8 cellular contexts compared by ENCODE assay signal in the genomic region with DNA sequence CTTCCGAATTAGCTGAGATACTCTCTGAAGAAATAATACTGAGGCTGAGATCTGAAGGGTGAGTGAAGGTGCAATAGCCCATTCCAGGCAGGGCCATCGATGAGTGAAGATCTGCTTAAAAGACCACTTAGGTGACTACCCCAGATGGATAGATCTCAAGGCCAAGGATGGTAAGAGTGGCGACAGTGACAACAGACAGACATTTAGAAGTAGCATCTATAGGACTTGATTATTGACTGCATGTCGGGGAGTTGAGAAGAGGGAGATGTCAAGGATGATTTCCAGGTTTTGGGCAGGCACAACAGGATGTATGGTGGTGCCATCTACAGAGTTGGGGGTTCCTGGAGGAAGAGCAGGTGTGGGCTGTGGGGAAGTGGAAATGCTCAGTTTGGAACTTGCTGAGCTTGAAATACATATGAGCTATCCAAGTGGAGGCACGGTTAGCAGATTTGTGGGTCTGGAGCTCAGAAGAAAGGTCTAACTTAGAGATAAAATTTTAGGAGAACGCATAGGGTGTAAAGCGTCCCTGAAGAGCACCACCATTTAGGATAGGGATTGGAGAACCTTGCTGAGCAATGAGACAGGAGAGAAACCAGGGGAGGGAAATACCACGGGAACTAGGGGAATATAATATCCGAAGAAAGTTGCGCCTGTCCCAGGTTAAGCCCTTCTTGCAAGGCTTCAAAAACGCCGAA. TPM values are rescaled to one million over a fixed set of nuclear protein-coding genes. Genes with fewer than 3 reads are reported as not detected.
DNase-seq lines count a peak whose midpoint lies in the region; ATAC-seq lines count a peak whose summit lies in the region.

No MANE protein-coding gene starts in this region.

- peaks cover 5% of the 10 kb centered on the region; the same call in 1 of the 2 replicates for H3K4me1 ChIP-seq in HUES48 (ENCODE audit: control insufficient read depth, insufficient read depth, low read length)
- peaks cover 9% of the 10 kb centered on the region for H3K4me1 ChIP-seq in rectal smooth muscle tissue (ENCODE audit: control insufficient read depth, insufficient read depth, low read length)

- intact Hi-C loops in activated T-helper 2 cell treated with anti-CD3 and anti-CD28 coated beads, Interferon-gamma antibody, Interleukin-2, Interleukin-4, amounts not matched to agents 10 μg/mL and 5 μg/mL and 100 μg/mL, durations not matched to agents 14 hours and 24 hours and 36 hours (cut with micrococcal nuclease), result loop anchor here (1.0 to 2.0 kb wide), 3 partner anchors 29 to 220 kb away; a partner anchor contains a TSS
- intact Hi-C loops in left cardiac atrium (cut with DNase I), result loop anchor here in 1 of 2 donors (5.0 to 10.0 kb wide), 2 partner anchors 42 to 170 kb away; no protein-coding TSS in a partner anchor

- H3K4me3 ChIP-seq in HUES48 (ENCODE audit: low read depth, low read length) (peak overlapping the region; percentile 79), rectal smooth muscle tissue (ENCODE audit: low read length) (peak overlapping the region; percentile 94)

- peak overlapping the region; percentile 99 for H3K9ac ChIP-seq in HUES48 (ENCODE audit: low read depth, low read length)
- peak overlapping the region; percentile 86 for H3K9ac ChIP-seq in rectal smooth muscle tissue (ENCODE audit: low read length)

- no peak for DNase-seq in stimulated activated naive CD8-positive, alpha-beta T cell treated with anti-CD3 and anti-CD28 coated beads, Interleukin-15, Interleukin-2, amounts not matched to agents 100 U/mL and 50 U/mL, for 24 hours
- DNase-seq in activated T-helper 2 cell treated with anti-CD3 and anti-CD28 coated beads, Interferon-gamma antibody, Interleukin-2, Interleukin-4, amounts not matched to agents 10 μg/mL and 5 μg/mL and 100 μg/mL, durations not matched to agents 14 hours and 24 hours and 36 hours (ENCODE audit: low spot score), result no peak
- no peak for DNase-seq in left cardiac atrium
- DNase-seq in DMS79 (lab: John Stamatoyannopoulos, UW), result no peak

- no peaks in the 10 kb centered on the region for H3K27me3 ChIP-seq in HUES48 (ENCODE audit: control insufficient read depth, insufficient read depth, low read length)
- no peaks in the 10 kb centered on the region for H3K27me3 ChIP-seq in rectal smooth muscle tissue (ENCODE audit: control insufficient read depth, insufficient read depth, low read length)

- no peak for ATAC-seq in stimulated activated naive CD8-positive, alpha-beta T cell treated with anti-CD3 and anti-CD28 coated beads, Interleukin-15, Interleukin-2, amounts not matched to agents 100 U/mL and 50 U/mL, for 24 hours
- ATAC-seq in left cardiac atrium (peak; percentile 43 to 46), HG02763 (IDR thresholded peaks at IDR 0.05; ENCODE audit: unreplicated experiment) (no peak)

- peak overlapping the region; percentile 91 for H3K27ac ChIP-seq in HUES48 (ENCODE audit: low read depth, low read length)
- peak overlapping the region; percentile 97 for H3K27ac ChIP-seq in rectal smooth muscle tissue (ENCODE audit: low read depth, low read length)

- peaks cover 4% of the 10 kb centered on the region for H3K27me3 Mint-ChIP-seq in stimulated activated naive CD8-positive, alpha-beta T cell treated with anti-CD3 and anti-CD28 coated beads, Interleukin-15, Interleukin-2, amounts not matched to agents 100 ng/mL and 50 ng/mL, for 24 hours
- no peaks in the 10 kb centered on the region for H3K27me3 Mint-ChIP-seq in activated T-helper 2 cell treated with anti-CD3 and anti-CD28 coated beads, Interferon-gamma antibody, Interleukin-2, Interleukin-4, amounts not matched to agents 10 μg/mL and 5 μg/mL and 100 μg/mL, durations not matched to agents 14 hours and 24 hours and 36 hours (ENCODE audit: low read depth)

- H3K4me3 Mint-ChIP-seq in stimulated activated naive CD8-positive, alpha-beta T cell treated with anti-CD3 and anti-CD28 coated beads, Interleukin-15, Interleukin-2, amounts not matched to agents 100 ng/mL and 50 ng/mL, for 24 hours, result peak overlapping the region; percentile 90
- H3K4me3 Mint-ChIP-seq in activated T-helper 2 cell treated with anti-CD3 and anti-CD28 coated beads, Interferon-gamma antibody, Interleukin-2, Interleukin-4, amounts not matched to agents 10 μg/mL and 5 μg/mL and 100 μg/mL, durations not matched to agents 14 hours and 24 hours and 36 hours (ENCODE audit: low read depth), result peak overlapping the region; percentile 90

- H3K9me3 Mint-ChIP-seq in stimulated activated naive CD8-positive, alpha-beta T cell treated with anti-CD3 and anti-CD28 coated beads, Interleukin-15, Interleukin-2, amounts not matched to agents 100 ng/mL and 50 ng/mL, for 24 hours, result no peaks in the 10 kb centered on the region
- no peaks in the 10 kb centered on the region for H3K9me3 Mint-ChIP-seq in activated T-helper 2 cell treated with anti-CD3 and anti-CD28 coated beads, Interferon-gamma antibody, Interleukin-2, Interleukin-4, amounts not matched to agents 10 μg/mL and 5 μg/mL and 100 μg/mL, durations not matched to agents 14 hours and 24 hours and 36 hours

- H3K27ac Mint-ChIP-seq in stimulated activated naive CD8-positive, alpha-beta T cell treated with anti-CD3 and anti-CD28 coated beads, Interleukin-15, Interleukin-2, amounts not matched to agents 100 ng/mL and 50 ng/mL, for 24 hours, result peak overlapping the region; percentile 100
- peak overlapping the region; percentile 86 for H3K27ac Mint-ChIP-seq in activated T-helper 2 cell treated with anti-CD3 and anti-CD28 coated beads, Interferon-gamma antibody, Interleukin-2, Interleukin-4, amounts not matched to agents 10 μg/mL and 5 μg/mL and 100 μg/mL, durations not matched to agents 14 hours and 24 hours and 36 hours

- H3K36me3 ChIP-seq in HUES48 (ENCODE audit: control insufficient read depth, insufficient read depth, low read length), result peaks cover 23% of the 10 kb centered on the region
- no peaks in the 10 kb centered on the region for H3K36me3 ChIP-seq in rectal smooth muscle tissue (ENCODE audit: control insufficient read depth, insufficient read depth, low read length)

- peaks cover 24% of the 10 kb centered on the region for H3K4me1 Mint-ChIP-seq in stimulated activated naive CD8-positive, alpha-beta T cell treated with anti-CD3 and anti-CD28 coated beads, Interleukin-15, Interleukin-2, amounts not matched to agents 100 ng/mL and 50 ng/mL, for 24 hours (ENCODE audit: low read depth)
- peaks cover 24% of the 10 kb centered on the region for H3K4me1 Mint-ChIP-seq in activated T-helper 2 cell treated with anti-CD3 and anti-CD28 coated beads, Interferon-gamma antibody, Interleukin-2, Interleukin-4, amounts not matched to agents 10 μg/mL and 5 μg/mL and 100 μg/mL, durations not matched to agents 14 hours and 24 hours and 36 hours (ENCODE audit: low read depth)

- H3K9me3 ChIP-seq in HUES48 (ENCODE audit: control insufficient read depth, insufficient read depth, low read length), result no peaks in the 10 kb centered on the region

- H3K36me3 Mint-ChIP-seq in stimulated activated naive CD8-positive, alpha-beta T cell treated with anti-CD3 and anti-CD28 coated beads, Interleukin-15, Interleukin-2, amounts not matched to agents 100 ng/mL and 50 ng/mL, for 24 hours (ENCODE audit: low read depth), result peaks cover 18% of the 10 kb centered on the region
- H3K36me3 Mint-ChIP-seq in activated T-helper 2 cell treated with anti-CD3 and anti-CD28 coated beads, Interferon-gamma antibody, Interleukin-2, Interleukin-4, amounts not matched to agents 10 μg/mL and 5 μg/mL and 100 μg/mL, durations not matched to agents 14 hours and 24 hours and 36 hours (ENCODE audit: low read depth), result peaks cover 22% of the 10 kb centered on the region

RNA-seq across cellular contexts. Expression of a gene that starts 0.7 kb away (rescaled TPM):
- 26.4 and 34.5 TPM in 2 replicates for total RNA-seq in activated T-helper 2 cell treated with anti-CD3 and anti-CD28 coated beads, Interferon-gamma antibody, Interleukin-2, Interleukin-4, amounts not matched to agents 10 μg/mL and 5 μg/mL and 100 μg/mL, durations not matched to agents 14 hours and 24 hours and 36 hours
- 10 to 100 TPM; 37.0 to 43.0 TPM for total RNA-seq in left cardiac atrium

RNA-seq across cellular contexts. Expression of a gene that starts 28.4 kb away (rescaled TPM):
- total RNA-seq in activated T-helper 2 cell treated with anti-CD3 and anti-CD28 coated beads, Interferon-gamma antibody, Interleukin-2, Interleukin-4, amounts not matched to agents 10 μg/mL and 5 μg/mL and 100 μg/mL, durations not matched to agents 14 hours and 24 hours and 36 hours, result 23.0 and 23.4 TPM in 2 replicates
- total RNA-seq in left cardiac atrium, result 10 to 100 TPM; 12.4 TPM

RNA-seq across cellular contexts. Expression of a gene that starts 29.3 kb away (rescaled TPM):
- total RNA-seq in activated T-helper 2 cell treated with anti-CD3 and anti-CD28 coated beads, Interferon-gamma antibody, Interleukin-2, Interleukin-4, amounts not matched to agents 10 μg/mL and 5 μg/mL and 100 μg/mL, durations not matched to agents 14 hours and 24 hours and 36 hours, result 0.55 and 0.67 TPM in 2 replicates
- total RNA-seq in left cardiac atrium, result 1 to 10 TPM; 1.7 to 1.9 TPM

RNA-seq across cellular contexts. Expression of a gene that starts 46.5 kb away (rescaled TPM):
- not detected in 2 replicates for total RNA-seq in activated T-helper 2 cell treated with anti-CD3 and anti-CD28 coated beads, Interferon-gamma antibody, Interleukin-2, Interleukin-4, amounts not matched to agents 10 μg/mL and 5 μg/mL and 100 μg/mL, durations not matched to agents 14 hours and 24 hours and 36 hours
- total RNA-seq in left cardiac atrium, result 1 to 10 TPM; 1.6 to 2.0 TPM

Comparison
In these comparisons a context has a peak if more than half of its experiments do, and no peak if none do; other contexts are left out.
1. ATAC-seq: peak in left cardiac atrium (2 of 2); none in stimulated activated naive CD8-positive, alpha-beta T cell treated with anti-CD3 and anti-CD28 coated beads, Interleukin-15, Interleukin-2, amounts not matched to agents 100 U/mL and 50 U/mL, for 24 hours (single experiment) and HG02763 (single experiment).